ENCODE assay signal across 1 cellular context in genomic region chr6:100880901-100881706, GRCh38.
A peak's percentile ranks its signal among the peaks of the same experiment; 100 is the strongest.
TF ChIP-seq lines count a peak whose summit lies in the region.

ASCC3 (minus strand) TSS chr6:100881329; CDS start chr6:100867997, 13,332 bp downstream.

TF ChIP-seq in K562, 482 proteins besides CTCF, POLR2A, EP300 and RAD21 (continued from another document and continues in another):
- no peak for TF ChIP-seq ZNF407 (IDR thresholded peaks at IDR 0.05; ENCODE audit: low read depth)
- TF ChIP-seq PHF21A (IDR thresholded peaks at IDR 0.05; ENCODE audit: borderline replicate concordance, low read depth): no peak
- peak; percentile 92 to 96 for TF ChIP-seq E2F6 (IDR thresholded peaks at IDR 0.05; ENCODE audit: borderline replicate concordance in 1 of 2, extremely low read depth in 1 of 2, insufficient read depth in 1 of 2, insufficient read length in 1 of 2, low read depth in 1 of 2, low read length in 1 of 2, poor library complexity in 1 of 2, severe bottlenecking in 1 of 2)
- TF ChIP-seq HNRNPLL (IDR thresholded peaks at IDR 0.05; ENCODE audit: low read depth, low read length, poor library complexity, severe bottlenecking): peak; percentile 64
- TF ChIP-seq ZNF146 (CRISPR knock-in tag; IDR thresholded peaks at IDR 0.05; ENCODE audit: unreplicated experiment): peak; percentile 9
- TF ChIP-seq ZBTB2 (IDR thresholded peaks at IDR 0.05): peak; percentile 85
- TF ChIP-seq E2F1 (CRISPR knock-in tag; IDR thresholded peaks at IDR 0.05): peak; percentile 43; the same call in 1 of the 2 replicates
- TF ChIP-seq ELK3 (CRISPR knock-in tag; IDR thresholded peaks at IDR 0.05): no peak
- TF ChIP-seq IRF2 (CRISPR knock-in tag; IDR thresholded peaks at IDR 0.05): peak; percentile 95
- TF ChIP-seq NELFE (IDR thresholded peaks at IDR 0.05; ENCODE audit: insufficient read depth, insufficient read length): peak; percentile 48
- TF ChIP-seq SRSF7 (optimal IDR thresholded peaks at IDR 0.05; ENCODE audit: low read depth, low read length): no peak
- TF ChIP-seq MAFK (IDR thresholded peaks at IDR 0.05; ENCODE audit: low read length): no peak
- no peak for TF ChIP-seq CBX8 (IDR thresholded peaks at IDR 0.05; ENCODE audit: borderline replicate concordance, extremely low read depth, low read depth, low read length, poor library complexity, severe bottlenecking)
- 0 out of 2 replicates have a peak, but pooled peaks have one; percentile 48 for TF ChIP-seq ZNF511 (CRISPR knock-in tag; IDR thresholded peaks at IDR 0.05)
- TF ChIP-seq ZNF398 (CRISPR knock-in tag; IDR thresholded peaks at IDR 0.05): no peak
- TF ChIP-seq TARDBP (IDR thresholded peaks at IDR 0.05): no peak
- no peak for TF ChIP-seq BMI1 (IDR thresholded peaks at IDR 0.05; ENCODE audit: low read length)
- peak; percentile 93 for TF ChIP-seq PHF8 (IDR thresholded peaks at IDR 0.05; ENCODE audit: borderline replicate concordance, low read length)
- TF ChIP-seq CEBPG (CRISPR knock-in tag; IDR thresholded peaks at IDR 0.05): no peak
- no peak for TF ChIP-seq CEBPG (tag; conservative IDR thresholded peaks at IDR 0.05 in 1 of 2, IDR thresholded peaks at IDR 0.05 in 1 of 2)
- TF ChIP-seq ZFX (CRISPR knock-in tag; IDR thresholded peaks at IDR 0.05): peak; percentile 97
- TF ChIP-seq TEAD1 (CRISPR knock-in tag; IDR thresholded peaks at IDR 0.05): 0 out of 4 replicates have a peak, but pooled peaks of 1 of the 2 experiments have one; percentile 34
- no peak for TF ChIP-seq ZNF589 (CRISPR knock-in tag; IDR thresholded peaks at IDR 0.05; ENCODE audit: low read depth)
- no peak for TF ChIP-seq KDM4B (IDR thresholded peaks at IDR 0.05; ENCODE audit: borderline replicate concordance in 2 of 2, low read depth in 1 of 2)
- TF ChIP-seq GMEB1 (CRISPR knock-in tag; IDR thresholded peaks at IDR 0.05): peak; percentile 96
- TF ChIP-seq RCOR1 (IDR thresholded peaks at IDR 0.05; ENCODE audit: borderline replicate concordance in 1 of 2, low read depth in 2 of 2, low read length in 2 of 2): peak in 1 of 2 experiments; percentile 75; a peak in 2 of 4 replicates
- TF ChIP-seq FOS (IDR thresholded peaks at IDR 0.05; ENCODE audit: extremely low read depth, insufficient read length): no peak
- peak; percentile 74 for TF ChIP-seq E2F4 (CRISPR knock-in tag; IDR thresholded peaks at IDR 0.05; ENCODE audit: low read depth)
- TF ChIP-seq NRF1 (conservative IDR thresholded peaks at IDR 0.05 in 1 of 2, IDR thresholded peaks at IDR 0.05 in 1 of 2): peak; percentile 91 to 93
- TF ChIP-seq UBTF (IDR thresholded peaks at IDR 0.05; ENCODE audit: borderline replicate concordance in 1 of 2, low read depth in 2 of 2, low read length in 2 of 2): peak; percentile 44 to 81; a peak in 3 of 4 replicates
- TF ChIP-seq TGIF2 (CRISPR knock-in tag; IDR thresholded peaks at IDR 0.05): no peak
- no peak for TF ChIP-seq ZNF764 (CRISPR knock-in tag; IDR thresholded peaks at IDR 0.05; ENCODE audit: low read depth)
- TF ChIP-seq CCNT2 (IDR thresholded peaks at IDR 0.05; ENCODE audit: borderline replicate concordance, extremely low read depth, insufficient read length, low read depth, low read length): peak; percentile 87
- no peak for TF ChIP-seq ZNF124 (CRISPR knock-in tag; IDR thresholded peaks at IDR 0.05)
- no peak for TF ChIP-seq SMAD2 (IDR thresholded peaks at IDR 0.05; ENCODE audit: low read depth, low read length)
- TF ChIP-seq CREB1 (IDR thresholded peaks at IDR 0.05): peak; percentile 97
- peak; percentile 95 for TF ChIP-seq CREB1 (CRISPR knock-in tag; IDR thresholded peaks at IDR 0.05)
- peak; percentile 81 for TF ChIP-seq SAP30 (IDR thresholded peaks at IDR 0.05; ENCODE audit: borderline replicate concordance, insufficient read depth, low read depth, low read length, poor library complexity, severe bottlenecking)
